ENCODE assay signal across 8 cellular contexts in the genomic region with DNA sequence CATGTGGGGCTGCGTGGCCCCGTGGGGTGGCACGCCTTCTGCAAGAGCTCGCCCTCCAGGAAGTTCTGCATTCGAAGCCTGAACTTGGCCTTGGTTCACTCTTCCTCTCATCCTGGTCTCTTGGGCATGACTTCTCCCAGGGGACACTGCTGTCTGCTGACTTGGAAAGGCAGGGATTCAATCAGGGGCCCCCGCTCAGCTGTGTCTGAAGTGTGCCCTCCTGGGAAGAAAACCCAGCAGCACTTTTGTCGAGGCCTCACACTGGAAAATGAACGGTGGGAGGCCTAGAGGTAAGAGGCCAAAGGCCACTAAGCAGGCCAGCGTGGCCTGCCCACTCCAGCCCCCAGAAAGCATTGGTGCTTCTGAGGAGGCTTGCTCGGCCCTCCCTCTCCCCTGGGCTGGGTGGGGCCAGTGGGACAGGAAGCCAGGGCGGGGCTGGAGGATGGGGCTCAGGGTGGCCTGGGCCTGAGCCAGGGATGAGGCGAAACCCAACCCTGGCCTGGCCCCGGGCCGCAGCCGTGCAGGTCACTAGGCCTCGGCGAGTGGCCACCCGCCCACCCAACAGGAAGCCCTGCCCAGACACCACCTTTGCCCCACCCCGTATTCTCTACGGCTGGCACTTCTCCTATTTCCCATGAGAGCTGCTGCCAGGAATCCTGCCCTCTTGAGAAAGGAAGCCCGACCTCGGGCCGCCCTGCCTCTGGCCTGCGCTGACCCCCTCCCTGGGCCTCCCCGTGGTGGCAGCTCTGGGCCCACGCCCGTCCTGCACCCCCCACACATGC.
DNase-seq lines count a peak whose midpoint lies in the region; ATAC-seq, FAIRE-seq and TF ChIP-seq lines count a peak whose summit lies in the region.

No MANE protein-coding gene starts in this region.

- H3K4me3 ChIP-seq in ascending aorta (no peak overlapping the region), kidney (ENCODE audit: low read length in 2 of 2) (peak overlapping the region in 1 of 2 donors; percentile 10)

- H3K27me3 ChIP-seq in ascending aorta: no peaks in the 10 kb centered on the region

- POLR2A ChIA-PET in RWPE1 (lab: Yijun Ruan, JAX; ENCODE audit: low non-redundant PET): interaction anchor here (0.6 to 1.2 kb wide), 5 partner anchors 45 to 304 kb away, joined by 4 to 8 read pairs (median 7); no protein-coding TSS in a partner anchor

- intact Hi-C loops in ascending aorta (cut with DNase I): loop anchor here (5.0 to 10.0 kb wide), 3 partner anchors 45 to 1055 kb away; a partner anchor contains a TSS
- intact Hi-C loops in kidney (cut with DNase I): loop anchor here (10.0 kb wide), 1 partner anchor 75 kb away; no protein-coding TSS in a partner anchor

- TF ChIP-seq CTCF in RWPE1 (conservative IDR thresholded peaks at IDR 0.05; ENCODE audit: low read depth) (no peak), ascending aorta (IDR thresholded peaks at IDR 0.05) (no peak), kidney (IDR thresholded peaks at IDR 0.05; ENCODE audit: borderline replicate concordance, extremely low read depth, insufficient read depth) (no peak)

- DNase-seq in RWPE1 (ENCODE audit: low spot score): peak; percentile 91
- DNase-seq in ascending aorta (ENCODE audit: low spot score in 2 of 2): peak; percentile 60 to 81
- peak; percentile 96 for DNase-seq in kidney
- DNase-seq in stimulated activated CD4-positive, alpha-beta T cell treated with anti-CD3 and anti-CD28 coated beads, Interleukin-2, amount 100 ng/mL, for 48 hours: peak; percentile 21 to 23
- no peak for DNase-seq in cerebellar cortex (ENCODE audit: low spot score)
- no peak for DNase-seq in inferior parietal cortex (ENCODE audit: extremely low spot score)

- H3K36me3 ChIP-seq in ascending aorta (no peaks in the 10 kb centered on the region), kidney (ENCODE audit: control insufficient read depth in 1 of 2, insufficient read depth in 2 of 2, low read length in 2 of 2) (no peaks in the 10 kb centered on the region)

- H3K9me3 ChIP-seq in ascending aorta: no peaks in the 10 kb centered on the region
- no peaks in the 10 kb centered on the region for H3K9me3 ChIP-seq in kidney (ENCODE audit: control insufficient read depth in 1 of 2, low read length in 2 of 2)

- H3K9ac ChIP-seq in kidney (ENCODE audit: low read length in 2 of 2): peak overlapping the region in 1 of 2 donors; percentile 68

- no peak for FAIRE-seq in kidney (lab: Jason Lieb, UNC)

- H3K27ac ChIP-seq in RWPE1: peak overlapping the region; percentile 99
- H3K27ac ChIP-seq in ascending aorta: peak overlapping the region; percentile 87 to 88
- H3K27ac ChIP-seq in kidney (ENCODE audit: low read depth in 2 of 2, low read length in 2 of 2): peak overlapping the region; percentile 95 to 98

- peaks cover 48 to 89% of the 10 kb centered on the region in 2 donors for H3K4me1 ChIP-seq in ascending aorta
- peaks cover 60 to 84% of the 10 kb centered on the region in 2 donors for H3K4me1 ChIP-seq in kidney (ENCODE audit: control insufficient read depth in 1 of 2, insufficient read depth in 1 of 2, low read depth in 1 of 2, low read length in 2 of 2)

- ATAC-seq in GM18867 (IDR thresholded peaks at IDR 0.05; ENCODE audit: unreplicated experiment): peak; percentile 73
- ATAC-seq in HG02943 (IDR thresholded peaks at IDR 0.05; ENCODE audit: low read depth, unreplicated experiment): peak; percentile 68

- CTCF ChIA-PET in RWPE1 (lab: Yijun Ruan, JAX): interaction anchor here (0.6 to 3.3 kb wide), 3 partner anchors 28 to 70 kb away, joined by 3 to 14 read pairs (median 3); no protein-coding TSS in a partner anchor

Comparison
In these comparisons a context has a peak if more than half of its experiments do, and no peak if none do; other contexts are left out.
1. DNase-seq: peak in RWPE1 (single experiment), ascending aorta (2 of 2), kidney (single experiment) and stimulated activated CD4-positive, alpha-beta T cell treated with anti-CD3 and anti-CD28 coated beads, Interleukin-2, amount 100 ng/mL, for 48 hours (2 of 2); none in cerebellar cortex (single experiment) and inferior parietal cortex (single experiment).
2. Peak in every context shown above with its lines, with median percentiles within 50 percentile points of each other: H3K27ac ChIP-seq.